21 cellular contexts compared by ENCODE assay signal in genomic region chrX:5449323-5449722, GRCh38.
"Had no signal": no experiment of that assay in that cellular context is flagged by ENCODE, and none has a peak within 500 bp of the region (broad histone marks: within the 10 kb centered on the region; RNA-seq: fewer than 3 reads in every experiment).

No MANE protein-coding gene starts in this region.

- ATAC-seq: natural killer cell; psoas muscle; right cardiac atrium; right lobe of liver; stimulated activated effector memory CD8-positive, alpha-beta T cell treated with anti-CD3 and anti-CD28 coated beads, Interleukin-12 subunit alpha, Interleukin-12 subunit beta, amount 100 ng/mL, for 72 hours; stimulated activated naive B cell treated with anti-CD40 and anti-IgM and Interleukin-4, amounts not matched to agents 10 μg/mL and 1 μg/mL and 100 μg/mL, for 72 hours had no signal

- FAIRE-seq: small intestine had no signal

- DNase-seq: natural killer cell; occipital lobe; ovary; posterior cingulate gyrus; psoas muscle; right cardiac atrium; right lobe of liver; sigmoid colon; small intestine; stimulated activated CD4-positive, alpha-beta T cell treated with anti-CD3 and anti-CD28 coated beads, Interleukin-15, amount 100 ng/mL, for 24 hours; stimulated activated CD4-positive, alpha-beta T cell treated with anti-CD3 and anti-CD28 coated beads, Interleukin-2, amount 100 ng/mL, for 24 hours; stimulated activated CD4-positive, alpha-beta T cell treated with anti-CD3 and anti-CD28 coated beads, Interleukin-2, amount 100 ng/mL, for 48 hours; stimulated activated CD4-positive, alpha-beta T cell treated with anti-CD3 and anti-CD28 coated beads, Interleukin-4, amount 100 ng/mL, for 24 hours; stimulated activated naive B cell treated with anti-CD40 and anti-IgM and Interleukin-4, amounts not matched to agents 10 μg/mL and 1 μg/mL and 100 μg/mL, for 72 hours; stimulated activated naive CD4-positive, alpha-beta T cell treated with Interleukin-2 at 50 U/mL for 16 hours; stomach; thyroid gland; trophoblast cell; upper lobe of left lung; uterus had no signal
